In the genomic region with DNA sequence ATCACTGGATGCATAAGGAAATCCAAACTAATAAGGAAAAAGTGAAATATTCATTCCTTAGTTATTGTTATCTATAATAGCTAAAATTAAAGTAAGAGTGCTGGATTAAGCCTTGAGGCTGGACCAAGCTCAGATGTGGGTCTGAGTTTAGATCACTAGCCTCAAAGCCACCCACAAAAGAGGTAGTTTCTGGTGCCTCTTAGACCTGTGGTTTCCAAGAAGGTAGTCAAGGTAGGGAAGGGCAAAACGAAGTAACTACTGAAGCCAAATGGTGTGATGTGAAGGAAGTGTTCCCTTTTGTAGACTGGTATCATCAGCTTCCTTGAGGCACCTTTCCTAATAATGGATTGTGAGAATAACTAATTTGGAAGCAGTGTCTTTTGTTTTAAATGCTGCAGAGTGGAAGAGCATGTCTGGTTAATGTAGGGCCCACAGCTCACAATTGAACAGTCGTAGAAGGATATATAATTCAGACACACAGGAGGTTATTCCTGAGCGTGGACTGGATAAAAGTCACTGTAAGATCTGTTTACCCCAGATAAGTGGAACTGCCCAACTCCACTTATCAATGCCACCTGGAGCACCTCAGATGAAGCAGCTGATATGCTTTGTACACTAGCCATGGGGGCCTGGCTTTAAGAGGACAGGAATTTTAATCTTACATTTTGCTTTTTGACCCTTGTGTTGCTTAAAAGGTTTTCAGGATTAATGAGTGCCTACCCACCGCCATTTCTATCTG, we compare ENCODE assay signal across 1 cellular context.
A peak's percentile ranks its signal among the peaks of the same experiment; 100 is the strongest.
TF ChIP-seq lines count a peak whose summit lies in the region.

No MANE protein-coding gene starts in this region.

TF ChIP-seq in K562, 482 proteins besides CTCF, POLR2A, EP300 and RAD21 (continued from another document):
- TF ChIP-seq GTF3C2 (IDR thresholded peaks at IDR 0.05; ENCODE audit: borderline replicate concordance, extremely low read depth, insufficient read length) (no peak), ATF6 (CRISPR knock-in tag; IDR thresholded peaks at IDR 0.05) (no peak), SREBF1 (IDR thresholded peaks at IDR 0.05; ENCODE audit: borderline replicate concordance, low read depth, low read length) (no peak), NCOA1 (IDR thresholded peaks at IDR 0.05; ENCODE audit: low read depth) (no peak), DPF2 (IDR thresholded peaks at IDR 0.05) (peak; percentile 87), ZNF511 (CRISPR knock-in tag; IDR thresholded peaks at IDR 0.05) (no peak)
- TF ChIP-seq, protein P1, sequence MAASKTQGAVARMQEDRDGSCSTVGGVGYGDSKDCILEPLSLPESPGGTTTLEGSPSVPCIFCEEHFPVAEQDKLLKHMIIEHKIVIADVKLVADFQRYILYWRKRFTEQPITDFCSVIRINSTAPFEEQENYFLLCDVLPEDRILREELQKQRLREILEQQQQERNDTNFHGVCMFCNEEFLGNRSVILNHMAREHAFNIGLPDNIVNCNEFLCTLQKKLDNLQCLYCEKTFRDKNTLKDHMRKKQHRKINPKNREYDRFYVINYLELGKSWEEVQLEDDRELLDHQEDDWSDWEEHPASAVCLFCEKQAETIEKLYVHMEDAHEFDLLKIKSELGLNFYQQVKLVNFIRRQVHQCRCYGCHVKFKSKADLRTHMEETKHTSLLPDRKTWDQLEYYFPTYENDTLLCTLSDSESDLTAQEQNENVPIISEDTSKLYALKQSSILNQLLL (CRISPR knock-in tag; IDR thresholded peaks at IDR 0.05; ENCODE audit: borderline replicate concordance) = no peak
